1 cellular context compared by ENCODE assay signal in genomic region chrX:101750744-101751143, GRCh38.
TF ChIP-seq lines count a peak whose summit lies in the region.

No MANE protein-coding gene starts in this region.

TF ChIP-seq in A549, 52 proteins besides CTCF, POLR2A, EP300 and RAD21 (continued from another document):
- TF ChIP-seq USF2 (IDR thresholded peaks at IDR 0.05) = no peak
- TF ChIP-seq HOXB13 (CRISPR knock-in tag; IDR thresholded peaks at IDR 0.05; ENCODE audit: low read depth) = no peak
- TF ChIP-seq MYC (IDR thresholded peaks at IDR 0.05; ENCODE audit: borderline replicate concordance, low read length) = no peak
- TF ChIP-seq CBX2 (IDR thresholded peaks at IDR 0.05; ENCODE audit: borderline replicate concordance, low read depth) = no peak
- TF ChIP-seq ESRRA (IDR thresholded peaks at IDR 0.05; ENCODE audit: borderline replicate concordance, low read length) = no peak
- TF ChIP-seq, protein P1, sequence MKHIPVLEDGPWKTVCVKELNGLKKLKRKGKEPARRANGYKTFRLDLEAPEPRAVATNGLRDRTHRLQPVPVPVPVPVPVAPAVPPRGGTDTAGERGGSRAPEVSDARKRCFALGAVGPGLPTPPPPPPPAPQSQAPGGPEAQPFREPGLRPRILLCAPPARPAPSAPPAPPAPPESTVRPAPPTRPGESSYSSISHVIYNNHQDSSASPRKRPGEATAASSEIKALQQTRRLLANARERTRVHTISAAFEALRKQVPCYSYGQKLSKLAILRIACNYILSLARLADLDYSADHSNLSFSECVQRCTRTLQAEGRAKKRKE (CRISPR knock-in tag; IDR thresholded peaks at IDR 0.05; ENCODE audit: low read depth) = no peak
- no peak for TF ChIP-seq CHD4 (IDR thresholded peaks at IDR 0.05; ENCODE audit: borderline replicate concordance)
- TF ChIP-seq SREBF2 (IDR thresholded peaks at IDR 0.05) = no peak
- no peak for TF ChIP-seq ZFP36 (IDR thresholded peaks at IDR 0.05; ENCODE audit: borderline replicate concordance, partially characterized antibody)
- no peak for TF ChIP-seq REST (IDR thresholded peaks at IDR 0.05)
- TF ChIP-seq HOXB5 (CRISPR knock-in tag; IDR thresholded peaks at IDR 0.05) = no peak
- no peak for TF ChIP-seq RCOR1 (IDR thresholded peaks at IDR 0.05; ENCODE audit: low read depth, low read length)
- TF ChIP-seq RARB (CRISPR knock-in tag; IDR thresholded peaks at IDR 0.05) = no peak
- TF ChIP-seq HOXA7 (CRISPR knock-in tag; IDR thresholded peaks at IDR 0.05) = no peak
TF ChIP-seq in A549: peak in this region for 0.
